Comparison of ENCODE assay signal across 2 cellular contexts in genomic region chr3:141212555-141212954, GRCh38.
TF ChIP-seq lines count a peak whose summit lies in the region.

No MANE protein-coding gene starts in this region.

TF ChIP-seq in GM23338, 12 proteins besides CTCF, POLR2A, EP300 and RAD21:
- no peak for TF ChIP-seq ZNF114 (CRISPR knock-in tag; IDR thresholded peaks at IDR 0.05)
- no peak for TF ChIP-seq JUNB (IDR thresholded peaks at IDR 0.05; ENCODE audit: unreplicated experiment)
- no peak for TF ChIP-seq REST (IDR thresholded peaks at IDR 0.05; ENCODE audit: unreplicated experiment)
- no peak for TF ChIP-seq NANOG (IDR thresholded peaks at IDR 0.05; ENCODE audit: borderline replicate concordance)
- TF ChIP-seq EZH2 (IDR thresholded peaks at IDR 0.05; ENCODE audit: low read depth, unreplicated experiment): no peak
- no peak for TF ChIP-seq STAT1 (IDR thresholded peaks at IDR 0.05; ENCODE audit: unreplicated experiment)
- no peak for TF ChIP-seq POLR2AphosphoS5 (IDR thresholded peaks at IDR 0.05; ENCODE audit: low read depth)
- TF ChIP-seq EZH2phosphoT487 (IDR thresholded peaks at IDR 0.05; ENCODE audit: unreplicated experiment): no peak
- no peak for TF ChIP-seq ZNF331 (CRISPR knock-in tag; IDR thresholded peaks at IDR 0.05; ENCODE audit: low read depth)
- no peak for TF ChIP-seq ZNF462 (CRISPR knock-in tag; IDR thresholded peaks at IDR 0.05)
- TF ChIP-seq ETS1 (IDR thresholded peaks at IDR 0.05): no peak
- no peak for TF ChIP-seq CREB1 (CRISPR knock-in tag; IDR thresholded peaks at IDR 0.05; ENCODE audit: low read depth)

TF ChIP-seq in H1, 55 proteins besides CTCF, POLR2A, EP300 and RAD21:
- no peak for TF ChIP-seq EGR1 (IDR thresholded peaks at IDR 0.05; ENCODE audit: borderline replicate concordance, low read depth, low read length)
- no peak for TF ChIP-seq CBX5 (IDR thresholded peaks at IDR 0.05; ENCODE audit: low read depth, low read length)
- no peak for TF ChIP-seq POLR2AphosphoS5 (IDR thresholded peaks at IDR 0.05; ENCODE audit: low read depth, low read length)
- TF ChIP-seq CBX8 (IDR thresholded peaks at IDR 0.05; ENCODE audit: borderline replicate concordance, low read depth, low read length): no peak
- no peak for TF ChIP-seq CHD7 (IDR thresholded peaks at IDR 0.05; ENCODE audit: insufficient replicate concordance, low read length)
- TF ChIP-seq ATF3 (IDR thresholded peaks at IDR 0.05; ENCODE audit: insufficient read depth, low read depth, low read length): no peak
- TF ChIP-seq TAF7 (optimal IDR thresholded peaks at IDR 0.05; ENCODE audit: borderline replicate concordance, low read depth, low read length): no peak
- no peak for TF ChIP-seq TBP (IDR thresholded peaks at IDR 0.05; ENCODE audit: low read depth, low read length)
- no peak for TF ChIP-seq SIX5 (IDR thresholded peaks at IDR 0.05; ENCODE audit: low read depth, low read length)
- no peak for TF ChIP-seq RNF2 (IDR thresholded peaks at IDR 0.05; ENCODE audit: borderline replicate concordance, low read depth, low read length, missing control alignments, poor library complexity, severe bottlenecking)
- no peak for TF ChIP-seq HDAC2 (IDR thresholded peaks at IDR 0.05; ENCODE audit: borderline replicate concordance in 1 of 2, low read depth in 2 of 2, low read length in 2 of 2)
- no peak for TF ChIP-seq SP2 (IDR thresholded peaks at IDR 0.05; ENCODE audit: low read length)
- no peak for TF ChIP-seq SRF (IDR thresholded peaks at IDR 0.05; ENCODE audit: low read depth, low read length)
- TF ChIP-seq TCF12 (IDR thresholded peaks at IDR 0.05; ENCODE audit: low read depth, low read length): no peak
- TF ChIP-seq RFX5 (IDR thresholded peaks at IDR 0.05; ENCODE audit: borderline replicate concordance, low read depth, low read length): no peak
- TF ChIP-seq POU5F1 (IDR thresholded peaks at IDR 0.05; ENCODE audit: low read depth, low read length): no peak
- TF ChIP-seq SUZ12 (IDR thresholded peaks at IDR 0.05; ENCODE audit: low read length): no peak
- no peak for TF ChIP-seq E2F6 (IDR thresholded peaks at IDR 0.05)
